ENCODE assay signal across 1 cellular context in genomic region chr16:12535535-12536411, GRCh38.
A peak's percentile ranks its signal among the peaks of the same experiment; 100 is the strongest.
TF ChIP-seq lines count a peak whose summit lies in the region.

No MANE protein-coding gene starts in this region.

TF ChIP-seq in HepG2, 621 proteins besides CTCF, POLR2A, EP300 and RAD21 (continued from another document and continues in another):
- no peak for TF ChIP-seq CAMTA2 (CRISPR knock-in tag; IDR thresholded peaks at IDR 0.05; ENCODE audit: borderline replicate concordance)
- no peak for TF ChIP-seq HNRNPL (IDR thresholded peaks at IDR 0.05; ENCODE audit: low read depth, low read length)
- 0 out of 2 replicates have a peak, but pooled peaks have one; percentile 47 for TF ChIP-seq ZNF605 (CRISPR knock-in tag; IDR thresholded peaks at IDR 0.05)
- TF ChIP-seq THYN1 (CRISPR knock-in tag; IDR thresholded peaks at IDR 0.05; ENCODE audit: borderline replicate concordance, low read depth), result no peak
- no peak for TF ChIP-seq NFE2 (CRISPR knock-in tag; IDR thresholded peaks at IDR 0.05)
- peak; percentile 16; the same call in 1 of the 2 replicates for TF ChIP-seq ZNF501 (CRISPR knock-in tag; IDR thresholded peaks at IDR 0.05)
- no peak for TF ChIP-seq NFE2L2 (IDR thresholded peaks at IDR 0.05; ENCODE audit: low read length)
- TF ChIP-seq GMEB1 (CRISPR knock-in tag; IDR thresholded peaks at IDR 0.05; ENCODE audit: borderline replicate concordance), result no peak
- TF ChIP-seq AHDC1 (CRISPR knock-in tag; IDR thresholded peaks at IDR 0.05; ENCODE audit: borderline replicate concordance), result no peak
- no peak for TF ChIP-seq ZNF597 (CRISPR knock-in tag; IDR thresholded peaks at IDR 0.05)
- TF ChIP-seq SOX13 (IDR thresholded peaks at IDR 0.05), result no peak
- no peak for TF ChIP-seq SOX13 (CRISPR knock-in tag; conservative IDR thresholded peaks at IDR 0.05 in 1 of 2, IDR thresholded peaks at IDR 0.05 in 1 of 2)
- no peak for TF ChIP-seq TRIM22 (IDR thresholded peaks at IDR 0.05)
- TF ChIP-seq SIN3B (IDR thresholded peaks at IDR 0.05; ENCODE audit: low read length), result no peak
- TF ChIP-seq LBX2 (CRISPR knock-in tag; IDR thresholded peaks at IDR 0.05; ENCODE audit: borderline replicate concordance), result no peak
- no peak for TF ChIP-seq ZSCAN31 (CRISPR knock-in tag; IDR thresholded peaks at IDR 0.05; ENCODE audit: low read depth)
- TF ChIP-seq MATR3 (CRISPR knock-in tag; IDR thresholded peaks at IDR 0.05), result no peak
- no peak for TF ChIP-seq ZNF180 (CRISPR knock-in tag; IDR thresholded peaks at IDR 0.05; ENCODE audit: borderline replicate concordance, low read depth)
- no peak for TF ChIP-seq ZNF329 (CRISPR knock-in tag; IDR thresholded peaks at IDR 0.05; ENCODE audit: low read depth)
- no peak for TF ChIP-seq MLLT10 (CRISPR knock-in tag; IDR thresholded peaks at IDR 0.05)
- TF ChIP-seq FOXA1 (IDR thresholded peaks at IDR 0.05), result no peak
- TF ChIP-seq FOXA1 (CRISPR knock-in tag; IDR thresholded peaks at IDR 0.05), result 0 out of 2 replicates have a peak, but pooled peaks have one; percentile 9
- TF ChIP-seq ARID3A (IDR thresholded peaks at IDR 0.05; ENCODE audit: low read depth, low read length), result no peak
- no peak for TF ChIP-seq CCDC6 (CRISPR knock-in tag; IDR thresholded peaks at IDR 0.05)
- 0 out of 2 replicates have a peak, but pooled peaks have one; percentile 37 for TF ChIP-seq ZBTB1 (CRISPR knock-in tag; IDR thresholded peaks at IDR 0.05; ENCODE audit: borderline replicate concordance)
- TF ChIP-seq ATF7 (IDR thresholded peaks at IDR 0.05), result no peak
- TF ChIP-seq ATF7 (CRISPR knock-in tag; IDR thresholded peaks at IDR 0.05), result no peak
- TF ChIP-seq SOX5 (CRISPR knock-in tag; IDR thresholded peaks at IDR 0.05; ENCODE audit: borderline replicate concordance), result no peak
- no peak for TF ChIP-seq GATAD1 (CRISPR knock-in tag; IDR thresholded peaks at IDR 0.05)
- TF ChIP-seq LRRFIP1 (CRISPR knock-in tag; conservative IDR thresholded peaks at IDR 0.05), result no peak
- peak; percentile 31; the same call in 1 of the 2 replicates for TF ChIP-seq SAP130 (CRISPR knock-in tag; IDR thresholded peaks at IDR 0.05; ENCODE audit: low read depth)
- TF ChIP-seq REST (IDR thresholded peaks at IDR 0.05; ENCODE audit: borderline replicate concordance in 1 of 2, low read depth in 1 of 2, low read length in 2 of 2), result peak; percentile 83 to 98
- TF ChIP-seq POGK (CRISPR knock-in tag; conservative IDR thresholded peaks at IDR 0.05), result no peak
- TF ChIP-seq ZBTB2 (CRISPR knock-in tag; IDR thresholded peaks at IDR 0.05; ENCODE audit: low read depth), result no peak
- TF ChIP-seq TFDP1 (CRISPR knock-in tag; IDR thresholded peaks at IDR 0.05; ENCODE audit: borderline replicate concordance), result no peak
